Comparison of ENCODE assay signal across 7 cellular contexts in genomic region chr15:33561967-33562366, GRCh38.
"Had no signal": no experiment of that assay in that cellular context is flagged by ENCODE, and none has a peak within 500 bp of the region (broad histone marks: within the 10 kb centered on the region; RNA-seq: fewer than 3 reads in every experiment).

No MANE protein-coding gene starts in this region.

- H3K4me3 Mint-ChIP-seq: IgD-negative memory B cell had no signal

- H3K4me1 Mint-ChIP-seq: IgD-negative memory B cell had no signal

- H3K4me2 ChIP-seq: KMS-11 had no signal

- H3K27ac ChIP-seq: KMS-11 had no signal

- ATAC-seq: HepG2 had no signal

- H3K27me3 Mint-ChIP-seq: IgD-negative memory B cell had no signal

- H3K9ac ChIP-seq: KMS-11 had no signal

- H3K27ac Mint-ChIP-seq: IgD-negative memory B cell had no signal

- DNase-seq: GOT3, HCEC 1CT, Karpas-422, KBM-7 had no signal

- H3K36me3 Mint-ChIP-seq: IgD-negative memory B cell had no signal
